8 cellular contexts compared by ENCODE assay signal in the genomic region with DNA sequence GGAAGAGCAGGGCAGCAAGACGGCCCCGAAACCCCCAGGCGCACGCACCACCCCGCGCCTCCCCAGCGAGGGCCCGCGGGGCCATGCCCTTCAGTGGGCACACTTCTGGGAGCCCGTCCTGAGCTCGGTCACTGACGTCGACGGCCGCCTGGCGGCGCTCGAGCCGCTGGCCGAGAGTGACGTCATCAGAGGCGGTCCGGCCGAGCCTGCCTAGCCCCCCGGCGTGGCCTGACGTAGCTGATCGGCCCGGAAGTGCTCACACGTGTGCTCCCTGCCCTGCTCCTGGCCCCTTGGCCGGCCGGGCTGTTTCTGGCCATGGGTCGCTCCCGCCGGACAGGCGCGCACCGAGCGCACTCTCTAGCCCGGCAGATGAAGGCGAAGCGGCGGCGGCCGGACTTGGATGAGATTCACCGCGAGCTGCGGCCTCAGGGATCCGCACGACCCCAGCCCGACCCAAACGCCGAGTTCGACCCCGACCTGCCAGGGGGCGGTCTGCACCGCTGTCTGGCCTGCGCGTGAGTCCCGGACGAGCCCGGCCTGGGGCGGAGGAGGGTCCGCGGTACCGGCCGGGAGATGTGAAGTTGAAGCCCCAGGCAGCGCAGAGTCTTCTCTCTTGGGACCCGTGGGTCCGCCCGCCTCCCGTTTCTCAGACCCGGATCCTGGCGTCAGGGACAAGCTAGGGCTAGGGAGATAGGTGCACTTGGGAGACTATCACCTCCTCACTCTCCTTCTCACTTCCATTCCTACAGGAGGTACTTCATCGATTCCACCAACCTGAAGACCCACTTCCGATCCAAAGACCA.
DNase-seq lines count a peak whose midpoint lies in the region; ATAC-seq lines count a peak whose summit lies in the region.

A gene (plus strand): TSS at position 240 of the 803 bp plus-strand sequence. CDS start 76 bp downstream, at position 316.

- DNase-seq in AG08396 (ENCODE audit: low spot score) = peak; percentile 100
- peak; percentile 73 for DNase-seq in NCI-H2227 treated with DMSO at 0.1 percent for 48 hours (lab: John Stamatoyannopoulos, UW)
- peak; percentile 67 for DNase-seq in activated CD4-positive, CD25-positive, alpha-beta regulatory T cell treated with anti-CD3 and anti-CD28 coated beads, Interleukin-2, amount 50 U/mL, for 16 hours (ENCODE audit: low read depth, low spot score)
- DNase-seq in central memory CD4-positive, alpha-beta T cell = peak; percentile 75
- peak; percentile 96 for DNase-seq in islet precursor cell
- peak; percentile 89 for DNase-seq in stimulated activated CD4-positive, alpha-beta T cell treated with anti-CD3 and anti-CD28 coated beads, Interleukin-12 subunit alpha, Interleukin-12 subunit beta, amount 100 ng/mL, for 4 hours

- ATAC-seq in GM18867 (IDR thresholded peaks at IDR 0.05; ENCODE audit: unreplicated experiment) (peak; percentile 81), HG03108 (IDR thresholded peaks at IDR 0.05; ENCODE audit: unreplicated experiment) (peak; percentile 74)

Comparison
In these comparisons a context has a peak if more than half of its experiments do, and no peak if none do; other contexts are left out.
1. Peak in every context shown above with its lines: DNase-seq and ATAC-seq.